Comparison of ENCODE assay signal across 12 cellular contexts in genomic region chr2:23287250-23287704, GRCh38.
A peak's percentile ranks its signal among the peaks of the same experiment; 100 is the strongest.
DNase-seq lines count a peak whose midpoint lies in the region; ATAC-seq, FAIRE-seq and TF ChIP-seq lines count a peak whose summit lies in the region.
"Had no signal": no experiment of that assay in that cellular context is flagged by ENCODE, and none has a peak within 500 bp of the region (broad histone marks: within the 10 kb centered on the region; RNA-seq: fewer than 3 reads in every experiment).

No MANE protein-coding gene starts in this region.

- WGBS in mesendoderm (ENCODE audit: extremely low coverage, insufficient coverage, low lambda C conversion rate): no CpG with 5 or more reads among the region's 3 CpGs
- 37 to 55% methylated on average over 3 of the region's 3 CpGs for WGBS in testis, 2 donors

- intact Hi-C loops in testis (cut with DNase I; ENCODE audit: low total_unique reads) (no loop called here), OCI-LY7 (cut with micrococcal nuclease; ENCODE audit: unreplicated experiment) (no loop called here)

- peak overlapping the region; percentile 51 for H3K56ac ChIP-seq in mesendoderm (ENCODE audit: low read length)

- H3K4me1 ChIP-seq in mesendoderm (ENCODE audit: control insufficient read depth, low read depth, low read length): peaks cover 16% of the 10 kb centered on the region
- peaks cover 13% of the 10 kb centered on the region for H3K4me1 ChIP-seq in testis
- no peaks in the 10 kb centered on the region for H3K4me1 ChIP-seq in OCI-LY7 (ENCODE audit: insufficient read depth, low read length, poor library complexity, severe bottlenecking)

- H3K27ac ChIP-seq in mesendoderm (ENCODE audit: low read depth, low read length) (no peak overlapping the region), testis (no peak overlapping the region), OCI-LY7 (ENCODE audit: low read depth, low read length, poor library complexity, severe bottlenecking) (no peak overlapping the region)

- POLR2A ChIA-PET in OCI-LY7 (lab: Charles Lee): interaction anchor here (0.7 kb wide), 1 partner anchor 19 kb away, joined by 3 read pairs; no protein-coding TSS in a partner anchor

- no peak for ATAC-seq in GM21367 (IDR thresholded peaks at IDR 0.05; ENCODE audit: unreplicated experiment)
- no peak for ATAC-seq in GM21528 (IDR thresholded peaks at IDR 0.05; ENCODE audit: low FRiP score, unreplicated experiment)

- H4K5ac ChIP-seq in mesendoderm (ENCODE audit: low read length): no peak overlapping the region

- no peaks in the 10 kb centered on the region for H3K79me2 ChIP-seq in mesendoderm (ENCODE audit: control insufficient read depth, insufficient read depth, low read length)
- H3K79me2 ChIP-seq in OCI-LY7 (ENCODE audit: insufficient read depth, low read depth, low read length): no peaks in the 10 kb centered on the region

- H4K8ac ChIP-seq in mesendoderm (ENCODE audit: low read depth, low read length): no peak overlapping the region

- no peak for TF ChIP-seq POLR2A in testis (IDR thresholded peaks at IDR 0.05)

- H2AK5ac ChIP-seq in mesendoderm (ENCODE audit: low read length): no peak overlapping the region

- no peak overlapping the region for H3K4ac ChIP-seq in mesendoderm (ENCODE audit: low read depth, low read length)

- CTCF ChIA-PET in OCI-LY7 (lab: Charles Lee; ENCODE audit: unreplicated experiment): no interaction called here

- H2AFZ ChIP-seq in OCI-LY7 (ENCODE audit: low read length): no peak overlapping the region

- H2BK120ac ChIP-seq in mesendoderm (ENCODE audit: low read depth, low read length): no peak overlapping the region

- H3K36me3 ChIP-seq in mesendoderm (ENCODE audit: control insufficient read depth, insufficient read depth, low read length) (no peaks in the 10 kb centered on the region), testis (ENCODE audit: low read depth, missing control alignments) (no peaks in the 10 kb centered on the region), OCI-LY7 (ENCODE audit: insufficient read depth, low read length) (no peaks in the 10 kb centered on the region)
- H3K36me3 ChIP-seq: SJSA1 had no signal

- no peak overlapping the region for H3K4me3 ChIP-seq in epithelial cell of esophagus (ENCODE audit: low read length)
- no peak overlapping the region for H3K4me3 ChIP-seq in mesendoderm (ENCODE audit: low read length)
- H3K4me3 ChIP-seq in testis: no peak overlapping the region
- H3K4me3 ChIP-seq in OCI-LY7 (ENCODE audit: low read depth, low read length, poor library complexity, severe bottlenecking): no peak overlapping the region
- H3K4me3 ChIP-seq: SJSA1 had no signal

- DNase-seq in HTR-8/SVneo (ENCODE audit: insufficient read length, low spot score): no peak
- peak; percentile 40 for DNase-seq in epithelial cell of esophagus (ENCODE audit: low read depth)
- peak; percentile 68 for DNase-seq in mesendoderm
- peak; percentile 33 for DNase-seq in testis
- no peak for DNase-seq in NCI-H345 treated with DMSO at 0.1 percent for 48 hours (lab: John Stamatoyannopoulos, UW; ENCODE audit: unreplicated experiment)
- no peak for DNase-seq in OCI-LY7 (ENCODE audit: low spot score)
- DNase-seq: dermis blood vessel endothelial cell, midbrain, NCI-H1436 had no signal

- H3K27me3 ChIP-seq in mesendoderm (ENCODE audit: insufficient read depth, low read length, poor library complexity) (no peaks in the 10 kb centered on the region), testis (no peaks in the 10 kb centered on the region)
- H3K27me3 ChIP-seq: SJSA1 had no signal

- BruUV-seq in OCI-LY7 (replicated peaks; lab: Mats Ljungman, UMichigan): no TSS peak

- peak; percentile 69 for FAIRE-seq in HTR-8/SVneo (lab: Jason Lieb, UNC)

- H3K18ac ChIP-seq in mesendoderm (ENCODE audit: low read length): peak overlapping the region; percentile 35

- no peak overlapping the region for H2BK15ac ChIP-seq in mesendoderm (replicated peaks; ENCODE audit: low read depth)

- no peak overlapping the region for H3K9ac ChIP-seq in mesendoderm (ENCODE audit: low read length)

- H3K9me3 ChIP-seq in testis (no peaks in the 10 kb centered on the region), OCI-LY7 (ENCODE audit: low read length) (no peaks in the 10 kb centered on the region)
- H3K9me3 ChIP-seq: SJSA1 had no signal

- H3K9me2 ChIP-seq in OCI-LY7 (ENCODE audit: insufficient read depth, low read length): no peaks in the 10 kb centered on the region

- no peak overlapping the region for H2BK5ac ChIP-seq in mesendoderm (ENCODE audit: low read length)

- H3K23ac ChIP-seq in mesendoderm (ENCODE audit: low read length): no peak overlapping the region

- H3K4me2 ChIP-seq in mesendoderm (ENCODE audit: low read length): no peak overlapping the region
- H3K4me2 ChIP-seq in OCI-LY7 (ENCODE audit: low read length): no peak overlapping the region

- no peak for TF ChIP-seq CTCF in epithelial cell of esophagus (IDR thresholded peaks at IDR 0.05; ENCODE audit: insufficient read depth, low read depth, low read length, missing control alignments)
- TF ChIP-seq CTCF in testis (IDR thresholded peaks at IDR 0.05): no peak
- no peak for TF ChIP-seq CTCF in OCI-LY7 (conservative IDR thresholded peaks at IDR 0.05; ENCODE audit: low read length)

- no peaks in the 10 kb centered on the region for H4K20me1 ChIP-seq in OCI-LY7 (ENCODE audit: insufficient read depth, low read length)

- H3K79me1 ChIP-seq in mesendoderm (ENCODE audit: low read length): no peaks in the 10 kb centered on the region

Comparison
In these comparisons a context has a peak if more than half of its experiments do, and no peak if none do; other contexts are left out.
1. DNase-seq: peak in epithelial cell of esophagus (single experiment), mesendoderm (single experiment) and testis (single experiment); none in HTR-8/SVneo (single experiment), NCI-H345 treated with DMSO at 0.1 percent for 48 hours (single experiment) and OCI-LY7 (single experiment).